Comparison of ENCODE assay signal across 1 cellular context in the genomic region with DNA sequence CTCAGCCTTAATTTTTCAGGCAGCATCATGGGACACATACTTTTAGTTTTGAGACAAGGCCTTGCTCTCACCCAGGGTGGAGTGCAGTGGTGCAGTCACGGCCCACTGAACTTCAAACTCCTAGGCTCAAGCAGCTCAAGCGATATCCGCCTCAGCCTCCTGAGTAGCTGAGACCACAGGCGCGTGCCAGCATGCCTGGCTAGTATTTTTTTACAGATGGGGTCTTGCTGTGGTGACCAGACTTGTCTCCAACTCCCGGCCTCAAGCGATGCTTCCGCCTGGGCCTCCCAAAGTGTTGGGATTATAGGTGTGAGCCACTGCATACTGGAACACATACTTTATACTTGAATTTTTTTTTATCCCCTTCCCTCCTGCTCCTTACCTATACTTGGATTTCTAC.
A peak's percentile ranks its signal among the peaks of the same experiment; 100 is the strongest.
TF ChIP-seq lines count a peak whose summit lies in the region.

No MANE protein-coding gene starts in this region.

TF ChIP-seq in GM12878, 131 proteins besides CTCF, POLR2A, EP300 and RAD21:
- TF ChIP-seq RBBP5 (conservative IDR thresholded peaks at IDR 0.05), result no peak
- TF ChIP-seq HDAC6 (IDR thresholded peaks at IDR 0.05; ENCODE audit: unreplicated experiment), result no peak
- TF ChIP-seq ETV6 (conservative IDR thresholded peaks at IDR 0.05 in 1 of 2, IDR thresholded peaks at IDR 0.05 in 1 of 2; ENCODE audit: borderline replicate concordance in 1 of 2, low read depth in 1 of 2), result no peak
- TF ChIP-seq CHD1 (IDR thresholded peaks at IDR 0.05; ENCODE audit: low read depth, low read length), result no peak
- TF ChIP-seq BHLHE40 (IDR thresholded peaks at IDR 0.05; ENCODE audit: borderline replicate concordance in 1 of 2, low read depth in 2 of 2, low read length in 1 of 2), result peak in 1 of 2 experiments; percentile 45; a peak in 1 of 4 replicates
- TF ChIP-seq CBX3 (IDR thresholded peaks at IDR 0.05; ENCODE audit: borderline replicate concordance, low read depth), result no peak
- TF ChIP-seq, protein P1, sequence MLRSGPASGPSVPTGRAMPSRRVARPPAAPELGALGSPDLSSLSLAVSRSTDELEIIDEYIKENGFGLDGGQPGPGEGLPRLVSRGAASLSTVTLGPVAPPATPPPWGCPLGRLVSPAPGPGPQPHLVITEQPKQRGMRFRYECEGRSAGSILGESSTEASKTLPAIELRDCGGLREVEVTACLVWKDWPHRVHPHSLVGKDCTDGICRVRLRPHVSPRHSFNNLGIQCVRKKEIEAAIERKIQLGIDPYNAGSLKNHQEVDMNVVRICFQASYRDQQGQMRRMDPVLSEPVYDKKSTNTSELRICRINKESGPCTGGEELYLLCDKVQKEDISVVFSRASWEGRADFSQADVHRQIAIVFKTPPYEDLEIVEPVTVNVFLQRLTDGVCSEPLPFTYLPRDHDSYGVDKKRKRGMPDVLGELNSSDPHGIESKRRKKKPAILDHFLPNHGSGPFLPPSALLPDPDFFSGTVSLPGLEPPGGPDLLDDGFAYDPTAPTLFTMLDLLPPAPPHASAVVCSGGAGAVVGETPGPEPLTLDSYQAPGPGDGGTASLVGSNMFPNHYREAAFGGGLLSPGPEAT (IDR thresholded peaks at IDR 0.05; ENCODE audit: low read depth), result no peak
- TF ChIP-seq GATAD2B (conservative IDR thresholded peaks at IDR 0.05; ENCODE audit: low read depth), result no peak
- TF ChIP-seq CEBPB (IDR thresholded peaks at IDR 0.05; ENCODE audit: borderline replicate concordance in 1 of 2, low read depth in 2 of 2, low read length in 2 of 2), result no peak
- peak; percentile 53; the same call in 1 of the 2 replicates for TF ChIP-seq PAX5 (IDR thresholded peaks at IDR 0.05; ENCODE audit: borderline replicate concordance, low read depth, low read length)
- no peak for TF ChIP-seq IRF4 (IDR thresholded peaks at IDR 0.05; ENCODE audit: low read depth, low read length)
